3 cellular contexts compared by ENCODE assay signal in the genomic region with DNA sequence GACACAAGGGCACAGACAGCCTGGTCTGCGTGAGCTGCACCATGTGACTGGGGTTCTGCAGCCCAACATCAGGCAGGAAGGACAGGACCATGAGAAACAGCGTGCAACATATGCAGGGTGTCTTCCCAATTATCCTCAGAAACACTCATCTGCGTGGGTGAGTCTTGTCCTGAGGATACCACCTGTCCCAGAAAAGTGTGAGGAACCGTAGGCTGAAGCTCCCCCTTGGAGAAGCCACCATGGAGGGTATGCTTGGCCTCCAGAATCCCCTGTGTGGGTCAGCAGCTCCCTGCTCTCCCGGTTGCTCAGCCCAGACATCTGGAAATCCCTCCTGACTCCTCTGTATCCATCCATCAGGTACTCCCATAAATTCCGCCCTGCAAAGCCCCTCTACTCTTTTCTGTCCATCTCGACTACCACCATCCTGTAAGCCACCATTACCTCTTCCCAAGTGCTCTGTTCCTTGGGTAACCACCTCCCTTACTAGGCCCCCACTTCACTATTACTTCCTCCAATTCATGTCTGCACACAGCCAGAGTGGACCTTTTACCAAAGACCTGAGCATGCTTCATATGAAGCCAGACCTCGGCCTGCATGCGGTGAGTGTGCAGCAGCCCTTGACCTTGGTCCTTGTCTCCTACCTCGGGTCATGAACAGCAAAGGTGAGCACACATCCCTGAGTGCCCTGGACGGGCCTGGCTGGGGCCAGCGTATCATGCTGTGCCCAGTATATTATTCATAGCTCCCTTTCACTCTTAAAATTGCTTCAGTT.
TF ChIP-seq lines count a peak whose summit lies in the region.

No MANE protein-coding gene starts in this region.

TF ChIP-seq in IMR-90, 13 proteins besides CTCF, POLR2A, EP300 and RAD21:
- TF ChIP-seq MAZ (IDR thresholded peaks at IDR 0.05; ENCODE audit: borderline replicate concordance, low read depth, low read length) = 0 out of 2 replicates have a peak, but pooled peaks have one; percentile 15
- TF ChIP-seq, protein P1, sequence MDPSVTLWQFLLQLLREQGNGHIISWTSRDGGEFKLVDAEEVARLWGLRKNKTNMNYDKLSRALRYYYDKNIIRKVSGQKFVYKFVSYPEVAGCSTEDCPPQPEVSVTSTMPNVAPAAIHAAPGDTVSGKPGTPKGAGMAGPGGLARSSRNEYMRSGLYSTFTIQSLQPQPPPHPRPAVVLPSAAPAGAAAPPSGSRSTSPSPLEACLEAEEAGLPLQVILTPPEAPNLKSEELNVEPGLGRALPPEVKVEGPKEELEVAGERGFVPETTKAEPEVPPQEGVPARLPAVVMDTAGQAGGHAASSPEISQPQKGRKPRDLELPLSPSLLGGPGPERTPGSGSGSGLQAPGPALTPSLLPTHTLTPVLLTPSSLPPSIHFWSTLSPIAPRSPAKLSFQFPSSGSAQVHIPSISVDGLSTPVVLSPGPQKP (IDR thresholded peaks at IDR 0.05; ENCODE audit: borderline replicate concordance, low read depth, low read length) = no peak
TF ChIP-seq in IMR-90: peak in this region for 1.

TF ChIP-seq in SK-N-SH, 30 proteins besides CTCF, POLR2A, EP300 and RAD21:
- TF ChIP-seq TCF12 (IDR thresholded peaks at IDR 0.05) (no peak), EZH2phosphoT487 (IDR thresholded peaks at IDR 0.05; ENCODE audit: borderline replicate concordance, low read depth) (no peak), TEAD4 (IDR thresholded peaks at IDR 0.05; ENCODE audit: borderline replicate concordance, insufficient read depth) (no peak), SMC3 (IDR thresholded peaks at IDR 0.05; ENCODE audit: low read depth, low read length) (no peak), MEF2A (IDR thresholded peaks at IDR 0.05; ENCODE audit: borderline replicate concordance, low read depth) (no peak), GATA2 (CRISPR knock-in tag; IDR thresholded peaks at IDR 0.05) (no peak), GABPA (IDR thresholded peaks at IDR 0.05; ENCODE audit: low read depth) (no peak), TAF1 (IDR thresholded peaks at IDR 0.05; ENCODE audit: borderline replicate concordance, low read depth, low read length) (no peak), MXI1 (IDR thresholded peaks at IDR 0.05; ENCODE audit: low read depth, low read length) (no peak), FOXM1 (IDR thresholded peaks at IDR 0.05; ENCODE audit: low read depth) (no peak), NFIC (IDR thresholded peaks at IDR 0.05; ENCODE audit: borderline replicate concordance) (no peak), NRF1 (IDR thresholded peaks at IDR 0.05; ENCODE audit: low read depth, low read length) (no peak), FOXJ3 (CRISPR knock-in tag; IDR thresholded peaks at IDR 0.05) (no peak), RXRA (IDR thresholded peaks at IDR 0.05; ENCODE audit: borderline replicate concordance, low read depth) (no peak)
- TF ChIP-seq, protein P2, sequence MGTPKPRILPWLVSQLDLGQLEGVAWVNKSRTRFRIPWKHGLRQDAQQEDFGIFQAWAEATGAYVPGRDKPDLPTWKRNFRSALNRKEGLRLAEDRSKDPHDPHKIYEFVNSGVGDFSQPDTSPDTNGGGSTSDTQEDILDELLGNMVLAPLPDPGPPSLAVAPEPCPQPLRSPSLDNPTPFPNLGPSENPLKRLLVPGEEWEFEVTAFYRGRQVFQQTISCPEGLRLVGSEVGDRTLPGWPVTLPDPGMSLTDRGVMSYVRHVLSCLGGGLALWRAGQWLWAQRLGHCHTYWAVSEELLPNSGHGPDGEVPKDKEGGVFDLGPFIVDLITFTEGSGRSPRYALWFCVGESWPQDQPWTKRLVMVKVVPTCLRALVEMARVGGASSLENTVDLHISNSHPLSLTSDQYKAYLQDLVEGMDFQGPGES (IDR thresholded peaks at IDR 0.05; ENCODE audit: low read depth, low read length) = no peak
- TF ChIP-seq, protein P3, sequence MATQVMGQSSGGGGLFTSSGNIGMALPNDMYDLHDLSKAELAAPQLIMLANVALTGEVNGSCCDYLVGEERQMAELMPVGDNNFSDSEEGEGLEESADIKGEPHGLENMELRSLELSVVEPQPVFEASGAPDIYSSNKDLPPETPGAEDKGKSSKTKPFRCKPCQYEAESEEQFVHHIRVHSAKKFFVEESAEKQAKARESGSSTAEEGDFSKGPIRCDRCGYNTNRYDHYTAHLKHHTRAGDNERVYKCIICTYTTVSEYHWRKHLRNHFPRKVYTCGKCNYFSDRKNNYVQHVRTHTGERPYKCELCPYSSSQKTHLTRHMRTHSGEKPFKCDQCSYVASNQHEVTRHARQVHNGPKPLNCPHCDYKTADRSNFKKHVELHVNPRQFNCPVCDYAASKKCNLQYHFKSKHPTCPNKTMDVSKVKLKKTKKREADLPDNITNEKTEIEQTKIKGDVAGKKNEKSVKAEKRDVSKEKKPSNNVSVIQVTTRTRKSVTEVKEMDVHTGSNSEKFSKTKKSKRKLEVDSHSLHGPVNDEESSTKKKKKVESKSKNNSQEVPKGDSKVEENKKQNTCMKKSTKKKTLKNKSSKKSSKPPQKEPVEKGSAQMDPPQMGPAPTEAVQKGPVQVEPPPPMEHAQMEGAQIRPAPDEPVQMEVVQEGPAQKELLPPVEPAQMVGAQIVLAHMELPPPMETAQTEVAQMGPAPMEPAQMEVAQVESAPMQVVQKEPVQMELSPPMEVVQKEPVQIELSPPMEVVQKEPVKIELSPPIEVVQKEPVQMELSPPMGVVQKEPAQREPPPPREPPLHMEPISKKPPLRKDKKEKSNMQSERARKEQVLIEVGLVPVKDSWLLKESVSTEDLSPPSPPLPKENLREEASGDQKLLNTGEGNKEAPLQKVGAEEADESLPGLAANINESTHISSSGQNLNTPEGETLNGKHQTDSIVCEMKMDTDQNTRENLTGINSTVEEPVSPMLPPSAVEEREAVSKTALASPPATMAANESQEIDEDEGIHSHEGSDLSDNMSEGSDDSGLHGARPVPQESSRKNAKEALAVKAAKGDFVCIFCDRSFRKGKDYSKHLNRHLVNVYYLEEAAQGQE (IDR thresholded peaks at IDR 0.05; ENCODE audit: low read depth, low read length) = no peak

TF ChIP-seq in WTC11, 78 proteins besides CTCF, POLR2A, EP300 and RAD21:
- TF ChIP-seq, protein P4, sequence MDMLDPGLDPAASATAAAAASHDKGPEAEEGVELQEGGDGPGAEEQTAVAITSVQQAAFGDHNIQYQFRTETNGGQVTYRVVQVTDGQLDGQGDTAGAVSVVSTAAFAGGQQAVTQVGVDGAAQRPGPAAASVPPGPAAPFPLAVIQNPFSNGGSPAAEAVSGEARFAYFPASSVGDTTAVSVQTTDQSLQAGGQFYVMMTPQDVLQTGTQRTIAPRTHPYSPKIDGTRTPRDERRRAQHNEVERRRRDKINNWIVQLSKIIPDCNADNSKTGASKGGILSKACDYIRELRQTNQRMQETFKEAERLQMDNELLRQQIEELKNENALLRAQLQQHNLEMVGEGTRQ (CRISPR knock-in tag; IDR thresholded peaks at IDR 0.05) = no peak
- TF ChIP-seq, protein P5, sequence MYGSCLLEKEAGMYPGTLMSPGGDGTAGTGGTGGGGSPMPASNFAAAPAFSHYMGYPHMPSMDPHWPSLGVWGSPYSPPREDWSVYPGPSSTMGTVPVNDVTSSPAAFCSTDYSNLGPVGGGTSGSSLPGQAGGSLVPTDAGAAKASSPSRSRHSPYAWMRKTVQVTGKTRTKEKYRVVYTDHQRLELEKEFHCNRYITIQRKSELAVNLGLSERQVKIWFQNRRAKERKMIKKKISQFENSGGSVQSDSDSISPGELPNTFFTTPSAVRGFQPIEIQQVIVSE (CRISPR knock-in tag; IDR thresholded peaks at IDR 0.05; ENCODE audit: borderline replicate concordance) = no peak
- TF ChIP-seq, protein P6, sequence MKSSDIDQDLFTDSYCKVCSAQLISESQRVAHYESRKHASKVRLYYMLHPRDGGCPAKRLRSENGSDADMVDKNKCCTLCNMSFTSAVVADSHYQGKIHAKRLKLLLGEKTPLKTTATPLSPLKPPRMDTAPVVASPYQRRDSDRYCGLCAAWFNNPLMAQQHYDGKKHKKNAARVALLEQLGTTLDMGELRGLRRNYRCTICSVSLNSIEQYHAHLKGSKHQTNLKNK (CRISPR knock-in tag; IDR thresholded peaks at IDR 0.05) = no peak
- TF ChIP-seq, protein P7, sequence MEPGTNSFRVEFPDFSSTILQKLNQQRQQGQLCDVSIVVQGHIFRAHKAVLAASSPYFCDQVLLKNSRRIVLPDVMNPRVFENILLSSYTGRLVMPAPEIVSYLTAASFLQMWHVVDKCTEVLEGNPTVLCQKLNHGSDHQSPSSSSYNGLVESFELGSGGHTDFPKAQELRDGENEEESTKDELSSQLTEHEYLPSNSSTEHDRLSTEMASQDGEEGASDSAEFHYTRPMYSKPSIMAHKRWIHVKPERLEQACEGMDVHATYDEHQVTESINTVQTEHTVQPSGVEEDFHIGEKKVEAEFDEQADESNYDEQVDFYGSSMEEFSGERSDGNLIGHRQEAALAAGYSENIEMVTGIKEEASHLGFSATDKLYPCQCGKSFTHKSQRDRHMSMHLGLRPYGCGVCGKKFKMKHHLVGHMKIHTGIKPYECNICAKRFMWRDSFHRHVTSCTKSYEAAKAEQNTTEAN (CRISPR knock-in tag; IDR thresholded peaks at IDR 0.05) = no peak
- TF ChIP-seq SMAD3 (CRISPR knock-in tag; IDR thresholded peaks at IDR 0.05; ENCODE audit: borderline replicate concordance) (no peak), HMGA2 (CRISPR knock-in tag; IDR thresholded peaks at IDR 0.05) (no peak), TCF7 (CRISPR knock-in tag; IDR thresholded peaks at IDR 0.05; ENCODE audit: low read depth) (no peak), JUN (CRISPR knock-in tag; IDR thresholded peaks at IDR 0.05) (no peak), NR3C1 (CRISPR knock-in tag; conservative IDR thresholded peaks at IDR 0.05; ENCODE audit: low read depth) (no peak), FOXK1 (CRISPR knock-in tag; IDR thresholded peaks at IDR 0.05) (no peak)
- TF ChIP-seq, protein P8, sequence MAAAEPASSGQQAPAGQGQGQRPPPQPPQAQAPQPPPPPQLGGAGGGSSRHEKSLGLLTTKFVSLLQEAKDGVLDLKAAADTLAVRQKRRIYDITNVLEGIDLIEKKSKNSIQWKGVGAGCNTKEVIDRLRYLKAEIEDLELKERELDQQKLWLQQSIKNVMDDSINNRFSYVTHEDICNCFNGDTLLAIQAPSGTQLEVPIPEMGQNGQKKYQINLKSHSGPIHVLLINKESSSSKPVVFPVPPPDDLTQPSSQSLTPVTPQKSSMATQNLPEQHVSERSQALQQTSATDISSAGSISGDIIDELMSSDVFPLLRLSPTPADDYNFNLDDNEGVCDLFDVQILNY (CRISPR knock-in tag; IDR thresholded peaks at IDR 0.05) = no peak
- TF ChIP-seq, protein P9, sequence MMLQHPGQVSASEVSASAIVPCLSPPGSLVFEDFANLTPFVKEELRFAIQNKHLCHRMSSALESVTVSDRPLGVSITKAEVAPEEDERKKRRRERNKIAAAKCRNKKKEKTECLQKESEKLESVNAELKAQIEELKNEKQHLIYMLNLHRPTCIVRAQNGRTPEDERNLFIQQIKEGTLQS (CRISPR knock-in tag; conservative IDR thresholded peaks at IDR 0.05) = no peak
- TF ChIP-seq, protein P10, sequence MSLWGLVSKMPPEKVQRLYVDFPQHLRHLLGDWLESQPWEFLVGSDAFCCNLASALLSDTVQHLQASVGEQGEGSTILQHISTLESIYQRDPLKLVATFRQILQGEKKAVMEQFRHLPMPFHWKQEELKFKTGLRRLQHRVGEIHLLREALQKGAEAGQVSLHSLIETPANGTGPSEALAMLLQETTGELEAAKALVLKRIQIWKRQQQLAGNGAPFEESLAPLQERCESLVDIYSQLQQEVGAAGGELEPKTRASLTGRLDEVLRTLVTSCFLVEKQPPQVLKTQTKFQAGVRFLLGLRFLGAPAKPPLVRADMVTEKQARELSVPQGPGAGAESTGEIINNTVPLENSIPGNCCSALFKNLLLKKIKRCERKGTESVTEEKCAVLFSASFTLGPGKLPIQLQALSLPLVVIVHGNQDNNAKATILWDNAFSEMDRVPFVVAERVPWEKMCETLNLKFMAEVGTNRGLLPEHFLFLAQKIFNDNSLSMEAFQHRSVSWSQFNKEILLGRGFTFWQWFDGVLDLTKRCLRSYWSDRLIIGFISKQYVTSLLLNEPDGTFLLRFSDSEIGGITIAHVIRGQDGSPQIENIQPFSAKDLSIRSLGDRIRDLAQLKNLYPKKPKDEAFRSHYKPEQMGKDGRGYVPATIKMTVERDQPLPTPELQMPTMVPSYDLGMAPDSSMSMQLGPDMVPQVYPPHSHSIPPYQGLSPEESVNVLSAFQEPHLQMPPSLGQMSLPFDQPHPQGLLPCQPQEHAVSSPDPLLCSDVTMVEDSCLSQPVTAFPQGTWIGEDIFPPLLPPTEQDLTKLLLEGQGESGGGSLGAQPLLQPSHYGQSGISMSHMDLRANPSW (CRISPR knock-in tag; conservative IDR thresholded peaks at IDR 0.05; ENCODE audit: low read depth) = no peak
